Comparison of ENCODE assay signal across 1 cellular context in genomic region chr1:178714453-178714852, GRCh38.
TF ChIP-seq lines count a peak whose summit lies in the region.

No MANE protein-coding gene starts in this region.

TF ChIP-seq in HepG2, 621 proteins besides CTCF, POLR2A, EP300 and RAD21:
- TF ChIP-seq ZBTB38 (CRISPR knock-in tag; IDR thresholded peaks at IDR 0.05) (no peak), ZBTB7A (CRISPR knock-in tag; IDR thresholded peaks at IDR 0.05) (no peak), BHLHE40 (IDR thresholded peaks at IDR 0.05; ENCODE audit: low read length) (peak; percentile 75)
